In genomic region chr2:157439792-157440186, GRCh38 we compare ENCODE assay signal across 9 cellular contexts. TPM values are rescaled to one million over a fixed set of nuclear protein-coding genes. Genes with fewer than 3 reads are reported as not detected.
A peak's percentile ranks its signal among the peaks of the same experiment; 100 is the strongest.
DNase-seq lines count a peak whose midpoint lies in the region; ATAC-seq and TF ChIP-seq lines count a peak whose summit lies in the region.
"Had no signal": no experiment of that assay in that cellular context is flagged by ENCODE, and none has a peak within 500 bp of the region (broad histone marks: within the 10 kb centered on the region; RNA-seq: fewer than 3 reads in every experiment).

No MANE protein-coding gene starts in this region.

- no peaks in the 10 kb centered on the region for H3K4me1 Mint-ChIP-seq in glutamatergic neuron (ENCODE audit: low read depth, unreplicated experiment)

- ATAC-seq in GM21528 (IDR thresholded peaks at IDR 0.05; ENCODE audit: low FRiP score, unreplicated experiment) (peak; percentile 46), body of pancreas (peak; percentile 12), SK-N-SH treated with all-trans-retinoic acid at 6 μM for 48 hours (no peak; the same call in 2 of the 3 replicates)
- ATAC-seq: HCT116 had no signal

- no peak overlapping the region for H3K27ac Mint-ChIP-seq in glutamatergic neuron (ENCODE audit: unreplicated experiment)

- H3K36me3 Mint-ChIP-seq in glutamatergic neuron (ENCODE audit: unreplicated experiment), result no peaks in the 10 kb centered on the region

- H3K4me2 ChIP-seq in MM.1S (ENCODE audit: low read depth, low read length), result peak overlapping the region; percentile 97

- H3K27me3 ChIP-seq in MM.1S (replicated peaks; ENCODE audit: insufficient read depth, low read length) (no peaks in the 10 kb centered on the region), body of pancreas (no peaks in the 10 kb centered on the region)

- TF ChIP-seq POLR2A in body of pancreas (IDR thresholded peaks at IDR 0.05), result peak in 1 of 3 donors; percentile 9

- peaks cover 14% of the 10 kb centered on the region for H3K4me1 ChIP-seq in MM.1S (ENCODE audit: low read length)
- peaks cover 26% of the 10 kb centered on the region for H3K4me1 ChIP-seq in body of pancreas

- WGBS in body of pancreas, 2 donors, result 67 to 71% methylated on average over 1 of the region's 1 CpG

- H3K9me3 ChIP-seq in MM.1S (replicated peaks; ENCODE audit: insufficient read depth, low read length), result no peaks in the 10 kb centered on the region
- no peaks in the 10 kb centered on the region for H3K9me3 ChIP-seq in body of pancreas

- no peaks in the 10 kb centered on the region for H3K9me2 ChIP-seq in MM.1S (replicated peaks; ENCODE audit: insufficient read depth, low read length)

- H3K27me3 Mint-ChIP-seq in glutamatergic neuron (ENCODE audit: unreplicated experiment), result no peaks in the 10 kb centered on the region

- TF ChIP-seq CTCF in GM13976 (IDR thresholded peaks at IDR 0.05; ENCODE audit: borderline replicate concordance, control extremely low read depth, extremely low read depth, insufficient read depth, missing control alignments) (no peak), MM.1S (IDR thresholded peaks at IDR 0.05; ENCODE audit: low read length) (no peak), body of pancreas (IDR thresholded peaks at IDR 0.05) (no peak), glutamatergic neuron (IDR thresholded peaks at IDR 0.05; ENCODE audit: partially characterized antibody, unreplicated experiment) (no peak)

- no peaks in the 10 kb centered on the region for H3K9me3 Mint-ChIP-seq in glutamatergic neuron (ENCODE audit: unreplicated experiment)

- H3K4me3 Mint-ChIP-seq in glutamatergic neuron (ENCODE audit: unreplicated experiment), result no peak overlapping the region

- H3K27ac ChIP-seq in MM.1S (ENCODE audit: low read length), result peak overlapping the region; percentile 97
- peak overlapping the region in 1 of 4 donors; percentile 8 for H3K27ac ChIP-seq in body of pancreas

- H4K20me1 ChIP-seq in MM.1S (ENCODE audit: insufficient read depth, low read length), result peaks cover 30% of the 10 kb centered on the region

- peaks cover 100% of the 10 kb centered on the region for H3K79me2 ChIP-seq in MM.1S (ENCODE audit: low read length)

- peak overlapping the region; percentile 94 for H3K9ac ChIP-seq in MM.1S (ENCODE audit: low read length)

- peak overlapping the region; percentile 91 for H3K4me3 ChIP-seq in MM.1S (ENCODE audit: low read length)
- H3K4me3 ChIP-seq in body of pancreas, result no peak overlapping the region

- intact Hi-C loops in body of pancreas (cut with DNase I), result no loop called here

- H2AFZ ChIP-seq in MM.1S (ENCODE audit: low read length), result no peak overlapping the region

- H3F3A ChIP-seq in MM.1S (ENCODE audit: insufficient read depth, low read length), result peaks cover 66% of the 10 kb centered on the region

- H3K36me3 ChIP-seq in MM.1S (replicated peaks; ENCODE audit: insufficient read depth, low read length), result peaks cover 4% of the 10 kb centered on the region; the same call in 1 of the 2 replicates
- no peaks in the 10 kb centered on the region for H3K36me3 ChIP-seq in body of pancreas (replicated peaks in 1 of 2; ENCODE audit: insufficient read depth in 1 of 2, low read depth in 2 of 2)

- DNase-seq in GM13976 (ENCODE audit: low spot score), result peak; percentile 15
- peak; percentile 56 for DNase-seq in MM.1S
- DNase-seq in body of pancreas, result no peak
- DNase-seq in glutamatergic neuron, result no peak
- DNase-seq in NCI-H128 (lab: John Stamatoyannopoulos, UW; ENCODE audit: unreplicated experiment), result no peak
- no peak for DNase-seq in GM03348 (ENCODE audit: low spot score)

- in situ Hi-C loops in GM13976 (cut with MboI; ENCODE audit: low sequenced_read_pairs, unreplicated experiment), result no loop called here

TF ChIP-seq in SK-N-SH treated with all-trans-retinoic acid at 6 μM for 48 hours, 23 proteins besides CTCF, POLR2A, EP300 and RAD21:
- TF ChIP-seq TOX (CRISPR knock-in tag; IDR thresholded peaks at IDR 0.05; ENCODE audit: borderline replicate concordance), result no peak
- TF ChIP-seq TCF4 (CRISPR knock-in tag; IDR thresholded peaks at IDR 0.05; ENCODE audit: borderline replicate concordance), result no peak
- no peak for TF ChIP-seq ZC3H10 (CRISPR knock-in tag; IDR thresholded peaks at IDR 0.05)
- no peak for TF ChIP-seq ISL1 (CRISPR knock-in tag; IDR thresholded peaks at IDR 0.05)
- no peak for TF ChIP-seq GLIS3 (CRISPR knock-in tag; IDR thresholded peaks at IDR 0.05)
- TF ChIP-seq CSDC2 (CRISPR knock-in tag; IDR thresholded peaks at IDR 0.05), result no peak
- no peak for TF ChIP-seq PPARA (CRISPR knock-in tag; IDR thresholded peaks at IDR 0.05; ENCODE audit: borderline replicate concordance)
- TF ChIP-seq ARNTL (CRISPR knock-in tag; IDR thresholded peaks at IDR 0.05; ENCODE audit: borderline replicate concordance, low read depth), result no peak
- TF ChIP-seq ZNF8 (CRISPR knock-in tag; IDR thresholded peaks at IDR 0.05), result no peak
- TF ChIP-seq CREB5 (CRISPR knock-in tag; IDR thresholded peaks at IDR 0.05; ENCODE audit: low read depth), result no peak
- no peak for TF ChIP-seq PATZ1 (CRISPR knock-in tag; IDR thresholded peaks at IDR 0.05; ENCODE audit: borderline replicate concordance)
- no peak for TF ChIP-seq ZNF565 (CRISPR knock-in tag; conservative IDR thresholded peaks at IDR 0.05; ENCODE audit: low read depth)
- no peak for TF ChIP-seq TSHZ2 (CRISPR knock-in tag; IDR thresholded peaks at IDR 0.05)
- no peak for TF ChIP-seq CSRNP3 (CRISPR knock-in tag; IDR thresholded peaks at IDR 0.05)
- no peak for TF ChIP-seq OSR1 (CRISPR knock-in tag; IDR thresholded peaks at IDR 0.05)

RNA-seq across cellular contexts. Expression of gene CYTIP, which starts 4.1 kb away (rescaled TPM):
- total RNA-seq in body of pancreas (10 to 100 TPM in 1 of 2 donors, 1 to 10 TPM in 1; 5.6 to 10.6 TPM), glutamatergic neuron (ENCODE audit: unreplicated experiment) (not detected)

Comparison
In these comparisons a context has a peak if more than half of its experiments do, and no peak if none do; other contexts are left out.
1. DNase-seq: peak in GM13976 (single experiment) and MM.1S (single experiment); none in body of pancreas (0 of 4), glutamatergic neuron (single experiment), NCI-H128 (single experiment) and GM03348 (single experiment).